ENCODE assay signal across 14 cellular contexts in genomic region chr1:180202588-180202987, GRCh38. TPM values are rescaled to one million over a fixed set of nuclear protein-coding genes. Genes with fewer than 3 reads are reported as not detected.
"Had no signal": no experiment of that assay in that cellular context is flagged by ENCODE, and none has a peak within 500 bp of the region (broad histone marks: within the 10 kb centered on the region; RNA-seq: fewer than 3 reads in every experiment).

No MANE protein-coding gene starts in this region.

RNA-seq across cellular contexts. Expression of gene LHX4, which starts 27.5 kb away (rescaled TPM):
- total RNA-seq: activated B cell treated with CpG ODN at 0.5 μM for 24 hours; activated CD4-positive, alpha-beta memory T cell treated with anti-CD3 and anti-CD28 coated beads for 36 hours; activated CD4-positive, alpha-beta T cell treated with anti-CD3 and anti-CD28 coated beads, Interleukin-2, amount 10 ng/mL, durations not matched to agents 24 days and 14 days; activated CD8-positive, alpha-beta memory T cell treated with anti-CD3 and anti-CD28 coated beads for 36 hours; activated CD8-positive, alpha-beta T cell treated with anti-CD3 and anti-CD28 coated beads for 36 hours; activated naive CD8-positive, alpha-beta T cell treated with anti-CD3 and anti-CD28 coated beads, Interleukin-2, amount 10 ng/mL, durations not matched to agents 7 days and 5 days; activated T-cell treated with anti-CD3 and anti-CD28 coated beads, Interleukin-2, amount 50 U/mL, for 72 hours; activated T-helper 1 cell treated with anti-CD3 and anti-CD28 coated beads, Interleukin-12 subunit alpha, Interleukin-12 subunit beta, Interleukin-2, Interleukin-4 antibody, amounts not matched to agents 30 ng/mL and 10 ng/mL and 1 ng/mL, durations not matched to agents 14 hours and 24 hours and 36 hours; activated T-helper 2 cell treated with anti-CD3 and anti-CD28 coated beads, Interferon-gamma antibody, Interleukin-2, Interleukin-4, amounts not matched to agents 10 μg/mL and 5 μg/mL and 100 μg/mL, durations not matched to agents 14 hours and 24 hours and 36 hours; ascending aorta; cardiac muscle cell; T-helper 1 cell treated with Interleukin-12 subunit alpha and Interleukin-12 subunit beta and Interleukin-4 antibody, amounts not matched to agents 30 ng/mL and 1 ng/mL, for 36 hours; T-helper 17 cell; T-helper 2 cell treated with Interferon-gamma antibody and Interleukin-4, amounts not matched to agents 100 ng/mL and 5 ng/mL, for 36 hours had no signal
